In genomic region chr4:118629697-118630096, GRCh38 we compare ENCODE assay signal across 7 cellular contexts. TPM values are rescaled to one million over a fixed set of nuclear protein-coding genes. Genes with fewer than 3 reads are reported as not detected.
DNase-seq lines count a peak whose midpoint lies in the region; ATAC-seq, FAIRE-seq and TF ChIP-seq lines count a peak whose summit lies in the region.
"Not testable (repeated sequence)": the region's sequence is repeated elsewhere in the genome, so short reads cannot be mapped to it uniquely, and the experiment has no call there.

No MANE protein-coding gene starts in this region.

- H2BK120ac ChIP-seq in IMR-90 (ENCODE audit: low read depth, low read length), result not testable (repeated sequence)

- H2AK9ac ChIP-seq in IMR-90 (replicated peaks; ENCODE audit: low read depth, low read length, poor library complexity), result not testable (repeated sequence)

- in situ Hi-C loops in IMR-90 (cut with MboI; ENCODE audit: low sequenced_read_pairs), result not testable (repeated sequence)

- H3K36me3 ChIP-seq in IMR-90 (ENCODE audit: control insufficient read depth, insufficient read depth, low read length), result not testable (repeated sequence)

- H2BK15ac ChIP-seq in IMR-90 (ENCODE audit: low read depth, low read length), result not testable (repeated sequence)

- CTCF ChIA-PET in IMR-90 (lab: Yijun Ruan, JAX); activated CD8-positive, alpha-beta T cell treated with anti-CD3 and anti-CD28 coated beads for 36 hours (lab: Charles Lee); MCF 10A (lab: Yijun Ruan, JAX): not testable (repeated sequence)

- TF ChIP-seq POLR2A in IMR-90 (IDR thresholded peaks at IDR 0.05; ENCODE audit: low read depth, low read length), result not testable (repeated sequence)

- DNase-seq in Daoy (ENCODE audit: low read depth) (peak; percentile 47), IMR-90 (peak; percentile 82), RCC 7860 (ENCODE audit: low spot score) (peak; percentile 8), MCF 10A (ENCODE audit: unreplicated experiment) (peak; percentile 43), fibroblast of peridontal ligament (ENCODE audit: extremely low read depth) (peak; percentile 70), myocyte (ENCODE audit: low read depth) (peak; percentile 16)
- DNase-seq in activated CD8-positive, alpha-beta T cell treated with anti-CD3 and anti-CD28 coated beads for 36 hours, result peak; percentile 23

- H2BK20ac ChIP-seq in IMR-90 (ENCODE audit: low read depth, low read length), result not testable (repeated sequence)

- not testable (repeated sequence) for H3K4me1 ChIP-seq in IMR-90 (ENCODE audit: control insufficient read depth, insufficient read depth, low read length)

- H3K27ac ChIP-seq in IMR-90 (ENCODE audit: insufficient read depth, low read length), result not testable (repeated sequence)

- not testable (repeated sequence) for H2AFZ ChIP-seq in IMR-90 (replicated peaks; ENCODE audit: low read length, poor library complexity)

- TF ChIP-seq RAD21 in IMR-90 (IDR thresholded peaks at IDR 0.05; ENCODE audit: low read length), result not testable (repeated sequence)

- H3K14ac ChIP-seq in IMR-90 (replicated peaks; ENCODE audit: low read depth, low read length), result not testable (repeated sequence)

- WGBS in IMR-90 (ENCODE audit: extremely low coverage in 2 of 2, insufficient read length in 1 of 2), 2 experiments, result no CpG with 5 or more reads among the region's 2 CpGs

- H3K9me1 ChIP-seq in IMR-90 (ENCODE audit: insufficient read depth, low read length), result not testable (repeated sequence)

- not testable (repeated sequence) for H2AK5ac ChIP-seq in IMR-90 (ENCODE audit: low read depth, low read length)

- peaks cover 19% of the 10 kb centered on the region for H3K36me3 Mint-ChIP-seq in activated CD8-positive, alpha-beta T cell treated with anti-CD3 and anti-CD28 coated beads for 36 hours (ENCODE audit: low read depth)
- H3K36me3 Mint-ChIP-seq in MCF 10A (ENCODE audit: insufficient read depth, unreplicated experiment), result peaks cover 35% of the 10 kb centered on the region

- H3K4me3 ChIP-seq in IMR-90 (ENCODE audit: insufficient read depth, low read depth, low read length), result not testable (repeated sequence)

- not testable (repeated sequence) for H3K4me1 Mint-ChIP-seq in activated CD8-positive, alpha-beta T cell treated with anti-CD3 and anti-CD28 coated beads for 36 hours (ENCODE audit: low read depth); MCF 10A (ENCODE audit: insufficient read depth, unreplicated experiment)

- H2BK5ac ChIP-seq in IMR-90 (ENCODE audit: low read depth, low read length, poor library complexity, severe bottlenecking), result not testable (repeated sequence)

- H4K20me1 ChIP-seq in IMR-90 (ENCODE audit: insufficient read depth, low read length), result not testable (repeated sequence)

- not testable (repeated sequence) for H3K79me1 ChIP-seq in IMR-90 (ENCODE audit: low read depth in 1 of 2, low read length in 2 of 2)

- H3K23ac ChIP-seq in IMR-90 (ENCODE audit: low read depth, low read length), result not testable (repeated sequence)

- BruUV-seq in IMR-90 (replicated peaks; lab: Mats Ljungman, UMichigan); MCF 10A (replicated peaks; lab: Mats Ljungman, UMichigan): not testable (repeated sequence)

- not testable (repeated sequence) for H3K9me3 Mint-ChIP-seq in activated CD8-positive, alpha-beta T cell treated with anti-CD3 and anti-CD28 coated beads for 36 hours; MCF 10A (ENCODE audit: unreplicated experiment)

- H3K4me3 Mint-ChIP-seq in activated CD8-positive, alpha-beta T cell treated with anti-CD3 and anti-CD28 coated beads for 36 hours; MCF 10A (ENCODE audit: unreplicated experiment): not testable (repeated sequence)

- intact Hi-C loops in IMR-90 (cut with micrococcal nuclease); activated CD8-positive, alpha-beta T cell treated with anti-CD3 and anti-CD28 coated beads for 36 hours (cut with micrococcal nuclease); MCF 10A (cut with micrococcal nuclease): not testable (repeated sequence)

- not testable (repeated sequence) for H4K8ac ChIP-seq in IMR-90 (ENCODE audit: low read depth in 2 of 2, low read length in 2 of 2)

- not testable (repeated sequence) for H3K18ac ChIP-seq in IMR-90 (ENCODE audit: low read depth, low read length)

- not testable (repeated sequence) for H3K4ac ChIP-seq in IMR-90 (ENCODE audit: low read depth, low read length)

- not testable (repeated sequence) for H4K5ac ChIP-seq in IMR-90 (ENCODE audit: low read depth, low read length)

- H4K91ac ChIP-seq in IMR-90 (ENCODE audit: insufficient read depth, low read depth, low read length), result not testable (repeated sequence)

- not testable (repeated sequence) for H3K9ac ChIP-seq in IMR-90 (ENCODE audit: low read depth, low read length)

- FAIRE-seq in RCC 7860 (lab: Jason Lieb, UNC), result not testable (repeated sequence)

- not testable (repeated sequence) for H3K9me3 ChIP-seq in IMR-90 (ENCODE audit: control insufficient read depth, insufficient read depth, low read length)

- not testable (repeated sequence) for H3K56ac ChIP-seq in IMR-90 (ENCODE audit: extremely low read depth, insufficient read depth, low read length)

- not testable (repeated sequence) for H3K27me3 ChIP-seq in IMR-90 (ENCODE audit: control insufficient read depth, insufficient read depth, low read length)

- not testable (repeated sequence) for ATAC-seq in IMR-90 (ENCODE audit: low read depth); activated CD8-positive, alpha-beta T cell treated with anti-CD3 and anti-CD28 coated beads for 36 hours

- TF ChIP-seq CTCF in IMR-90 (conservative IDR thresholded peaks at IDR 0.05; ENCODE audit: low read depth, low read length) (0 out of 2 replicates have a peak, but pooled peaks have one; percentile 21), MCF 10A (IDR thresholded peaks at IDR 0.05; ENCODE audit: unreplicated experiment) (peak; percentile 6)
- TF ChIP-seq CTCF in activated CD8-positive, alpha-beta T cell treated with anti-CD3 and anti-CD28 coated beads for 36 hours (IDR thresholded peaks at IDR 0.05), result not testable (repeated sequence)

- POLR2A ChIA-PET in IMR-90 (lab: Charles Lee; ENCODE audit: unreplicated experiment); activated CD8-positive, alpha-beta T cell treated with anti-CD3 and anti-CD28 coated beads for 36 hours (lab: Charles Lee); MCF 10A (lab: Yijun Ruan, JAX): not testable (repeated sequence)

- H3K4me2 ChIP-seq in IMR-90 (ENCODE audit: low read depth, low read length), result not testable (repeated sequence)

- H3K27ac Mint-ChIP-seq in activated CD8-positive, alpha-beta T cell treated with anti-CD3 and anti-CD28 coated beads for 36 hours, result peak overlapping the region; percentile 88
- not testable (repeated sequence) for H3K27ac Mint-ChIP-seq in MCF 10A (ENCODE audit: low read depth, unreplicated experiment)

- H3K27me3 Mint-ChIP-seq in activated CD8-positive, alpha-beta T cell treated with anti-CD3 and anti-CD28 coated beads for 36 hours; MCF 10A (ENCODE audit: insufficient read depth, unreplicated experiment): not testable (repeated sequence)

- dilution Hi-C loops in IMR-90 (cut with HindIII; ENCODE audit: low sequenced_read_pairs, unreplicated experiment), result not testable (repeated sequence)

TF ChIP-seq in IMR-90, 13 proteins besides CTCF, POLR2A, EP300 and RAD21:
- TF ChIP-seq NFE2L2 (IDR thresholded peaks at IDR 0.05; ENCODE audit: low read depth, low read length) (peak; percentile 9; the same call in 1 of the 2 replicates), BHLHE40 (IDR thresholded peaks at IDR 0.05; ENCODE audit: low read depth, low read length) (peak; percentile 65), CEBPB (IDR thresholded peaks at IDR 0.05; ENCODE audit: low read depth, low read length) (peak; percentile 57; the same call in 1 of the 2 replicates)
TF ChIP-seq in IMR-90: peak in this region for 3; not testable (repeated sequence) for 10.

RNA-seq across cellular contexts. Expression of gene METTL14, which starts 55.5 kb away (rescaled TPM):
- total RNA-seq in Daoy (2014; rRNA removed; shearing (Covaris generic)), result 10.2 and 22.0 TPM in 2 replicates
- total RNA-seq in IMR-90 (2012; rRNA removed) (5.0 and 7.5 TPM in 2 replicates), MCF 10A (2022) (32.6 and 32.8 TPM in 2 replicates), myocyte (51.1 and 57.0 TPM in 2 replicates)
- polyA plus RNA-seq in IMR-90 (2012; rRNA removed), result 9.3 and 10.0 TPM in 2 replicates
- 0.39 and 0.42 TPM in 2 replicates for polyA plus RNA-seq in IMR-90 (2012; cell fraction: cytosol; rRNA removed)
- polyA plus RNA-seq in IMR-90 (2012; cell fraction: nucleus; rRNA removed; ENCODE audit: low replicate concordance), result 0.65 and 6.6 TPM in 2 replicates
- total RNA-seq in activated CD8-positive, alpha-beta T cell treated with anti-CD3 and anti-CD28 coated beads for 36 hours, result 10 to 100 TPM; 39.3 to 46.1 TPM
- polyA plus RNA-seq in myocyte (2012), result 11.0 TPM

Comparison
In these comparisons a context has a peak if more than half of its experiments do, and no peak if none do; other contexts are left out.
1. DNase-seq: peak in every context shown above with its lines; median percentile 82 in IMR-90; 70 in fibroblast of peridontal ligament; 47 in Daoy; 43 in MCF 10A; 23 in activated CD8-positive, alpha-beta T cell treated with anti-CD3 and anti-CD28 coated beads for 36 hours; 16 in myocyte; 8 in RCC 7860.